ENCODE assay signal across 23 cellular contexts in the genomic region with DNA sequence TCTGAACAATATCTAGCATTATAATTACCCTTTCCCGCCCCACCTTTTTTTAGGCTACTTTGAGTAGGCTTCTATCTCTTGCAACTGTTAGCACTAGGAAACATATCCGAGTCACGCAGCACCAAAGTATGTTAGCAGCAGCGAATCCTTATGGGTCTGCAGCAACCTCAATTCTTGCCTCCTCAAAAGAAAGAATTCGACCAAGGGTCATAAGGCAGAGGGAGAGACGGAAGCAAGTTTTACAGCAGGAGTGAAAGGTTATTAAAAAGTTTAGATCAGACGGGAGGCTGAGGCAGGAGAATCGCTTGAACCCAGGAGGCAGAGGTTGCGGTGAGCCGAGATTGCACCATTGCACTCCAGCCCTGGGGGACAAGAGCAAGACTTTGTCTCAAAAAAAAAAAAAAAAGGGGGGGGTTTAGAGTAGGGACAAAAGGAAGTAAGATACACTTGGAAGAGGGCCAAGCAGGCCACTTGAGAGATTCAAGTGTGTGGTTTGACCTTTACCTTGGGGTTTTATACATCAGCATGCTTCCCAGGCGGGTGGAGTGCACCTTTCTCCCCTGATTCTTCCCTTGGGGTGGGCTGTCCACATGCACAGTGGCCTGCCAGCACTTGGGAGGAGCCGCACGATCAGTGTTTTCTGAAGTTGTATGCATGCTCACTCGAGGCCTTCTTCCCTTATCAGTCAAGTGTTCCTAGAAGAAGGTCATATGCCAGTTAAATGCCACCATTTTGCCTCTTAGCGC.
DNase-seq lines count a peak whose midpoint lies in the region; ATAC-seq and TF ChIP-seq lines count a peak whose summit lies in the region.
"Had no signal": no experiment of that assay in that cellular context is flagged by ENCODE, and none has a peak within 500 bp of the region (broad histone marks: within the 10 kb centered on the region; RNA-seq: fewer than 3 reads in every experiment).

No MANE protein-coding gene starts in this region.

- TF ChIP-seq CTCF in PC-9 (conservative IDR thresholded peaks at IDR 0.05) (no peak), mucosa of descending colon (IDR thresholded peaks at IDR 0.05) (no peak), smooth muscle cell (IDR thresholded peaks at IDR 0.05; ENCODE audit: borderline replicate concordance, insufficient read depth, poor library complexity, severe bottlenecking) (no peak)

- H3F3A ChIP-seq in PC-9 (ENCODE audit: insufficient read depth, low read depth) = no peaks in the 10 kb centered on the region
- no peaks in the 10 kb centered on the region for H3F3A ChIP-seq in smooth muscle cell (ENCODE audit: low read depth)

- no peaks in the 10 kb centered on the region for H4K20me1 ChIP-seq in PC-9 (ENCODE audit: insufficient read depth)
- H4K20me1 ChIP-seq in smooth muscle cell (ENCODE audit: low read depth) = no peaks in the 10 kb centered on the region

- peak; percentile 12 for ATAC-seq in mucosa of descending colon
- no peak for ATAC-seq in GM19351 (IDR thresholded peaks at IDR 0.05; ENCODE audit: unreplicated experiment)
- no peak for ATAC-seq in HG03045 (IDR thresholded peaks at IDR 0.05; ENCODE audit: unreplicated experiment)
- ATAC-seq: stimulated activated naive CD8-positive, alpha-beta T cell treated with anti-CD3 and anti-CD28 coated beads, Interleukin-15, Interleukin-2, amounts not matched to agents 100 U/mL and 50 U/mL, for 24 hours had no signal

- H3K9ac ChIP-seq in smooth muscle cell (ENCODE audit: low read depth) = no peak overlapping the region

- intact Hi-C loops in PC-9 (cut with micrococcal nuclease; ENCODE audit: unreplicated experiment) = no loop called here
- intact Hi-C loops in mucosa of descending colon (cut with DNase I, micrococcal nuclease) = no loop called here

- POLR2A ChIA-PET in PC-9 (lab: Charles Lee; ENCODE audit: unreplicated experiment) = no interaction called here

- H3K4me2 ChIP-seq in PC-9 (peak overlapping the region; percentile 10; the same call in 1 of the 2 replicates), smooth muscle cell (no peak overlapping the region)

- H3K4me3 ChIP-seq in PC-9 (no peak overlapping the region), mucosa of descending colon (no peak overlapping the region), smooth muscle cell (no peak overlapping the region)
- H3K4me3 ChIP-seq: esophagus muscularis mucosa, Peyer's patch had no signal

- CTCF ChIA-PET in PC-9 (lab: Charles Lee) = no interaction called here

- H3K4me1 ChIP-seq in PC-9 (replicated peaks; ENCODE audit: insufficient read depth) = peaks cover 16% of the 10 kb centered on the region
- H3K4me1 ChIP-seq in mucosa of descending colon (ENCODE audit: low read depth) = peaks cover 4% of the 10 kb centered on the region
- H3K4me1 ChIP-seq in smooth muscle cell (ENCODE audit: low read depth) = peaks cover 6% of the 10 kb centered on the region

- no peaks in the 10 kb centered on the region for H3K9me2 ChIP-seq in PC-9 (ENCODE audit: insufficient read depth)

- BruUV-seq in PC-9 (replicated peaks; lab: Mats Ljungman, UMichigan) = no TSS peak

- H3K79me2 ChIP-seq in PC-9 (ENCODE audit: low read depth) (no peaks in the 10 kb centered on the region), smooth muscle cell (ENCODE audit: low read depth) (no peaks in the 10 kb centered on the region)

- 85% methylated on average over 15 of the region's 15 CpGs for WGBS in smooth muscle cell (ENCODE audit: low lambda C conversion rate)

- no peaks in the 10 kb centered on the region for H3K27me3 ChIP-seq in PC-9 (ENCODE audit: insufficient read depth, low read depth)
- no peaks in the 10 kb centered on the region for H3K27me3 ChIP-seq in smooth muscle cell (ENCODE audit: low read depth)
- H3K27me3 ChIP-seq: esophagus muscularis mucosa, neutrophil, Peyer's patch had no signal

- H3K27ac ChIP-seq in PC-9 = no peak overlapping the region
- H3K27ac ChIP-seq in smooth muscle cell (ENCODE audit: low read depth) = no peak overlapping the region
- H3K27ac ChIP-seq: esophagus muscularis mucosa, neutrophil, WERI-Rb-1 had no signal

- DNase-seq in DMS79 (lab: John Stamatoyannopoulos, UW) = peak; percentile 79
- DNase-seq in NCI-H187 treated with DMSO at 0.1 percent for 48 hours (lab: John Stamatoyannopoulos, UW) = peak; percentile 68
- DNase-seq in PC-9 = peak; percentile 11 to 60
- peak in 1 of 3 donors; percentile 26 for DNase-seq in mucosa of descending colon
- DNase-seq in smooth muscle cell (lab: John Stamatoyannopoulos, UW; ENCODE audit: unreplicated experiment) = no peak
- DNase-seq: activated CD4-positive, alpha-beta T cell treated with anti-CD3 and anti-CD28 coated beads, Interleukin-2, amount 10 ng/mL, durations not matched to agents 7 days and 5 days; activated CD8-positive, alpha-beta memory T cell treated with anti-CD3 and anti-CD28 coated beads, Interleukin-2, amount 50 U/mL, for 48 hours; activated effector memory CD4-positive, alpha-beta T cell treated with Interleukin-2 at 50 U/mL for 16 hours; CD4-positive, CD25-positive, alpha-beta regulatory T cell; DND-41; islet precursor cell; Karpas-422; NCI-H1092; NCI-H2171 treated with DMSO at 0.1 percent for 48 hours; Peyer's patch; stimulated activated CD4-positive, alpha-beta T cell treated with anti-CD3 and anti-CD28 coated beads, Interleukin-4, amount 100 ng/mL, for 1 hour; stimulated activated naive CD8-positive, alpha-beta T cell treated with anti-CD3 and anti-CD28 coated beads, Interleukin-15, Interleukin-2, amounts not matched to agents 100 U/mL and 50 U/mL, for 24 hours; T-helper 2 cell; WERI-Rb-1 had no signal

- H2AFZ ChIP-seq in PC-9 (no peak overlapping the region), smooth muscle cell (ENCODE audit: low read depth) (no peak overlapping the region)

- H3K36me3 ChIP-seq in PC-9 (ENCODE audit: low read depth) (no peaks in the 10 kb centered on the region), mucosa of descending colon (ENCODE audit: low read depth) (no peaks in the 10 kb centered on the region), smooth muscle cell (ENCODE audit: low read depth) (no peaks in the 10 kb centered on the region)
- H3K36me3 ChIP-seq: esophagus muscularis mucosa, neutrophil, Peyer's patch, WERI-Rb-1 had no signal

- H3K9me3 ChIP-seq in PC-9 (ENCODE audit: insufficient read depth, low read depth) (no peaks in the 10 kb centered on the region), mucosa of descending colon (no peaks in the 10 kb centered on the region), smooth muscle cell (replicated peaks; ENCODE audit: low read depth) (no peaks in the 10 kb centered on the region)
- H3K9me3 ChIP-seq: esophagus muscularis mucosa, neutrophil, Peyer's patch had no signal
